Comparison of ENCODE assay signal across 11 cellular contexts in the genomic region with DNA sequence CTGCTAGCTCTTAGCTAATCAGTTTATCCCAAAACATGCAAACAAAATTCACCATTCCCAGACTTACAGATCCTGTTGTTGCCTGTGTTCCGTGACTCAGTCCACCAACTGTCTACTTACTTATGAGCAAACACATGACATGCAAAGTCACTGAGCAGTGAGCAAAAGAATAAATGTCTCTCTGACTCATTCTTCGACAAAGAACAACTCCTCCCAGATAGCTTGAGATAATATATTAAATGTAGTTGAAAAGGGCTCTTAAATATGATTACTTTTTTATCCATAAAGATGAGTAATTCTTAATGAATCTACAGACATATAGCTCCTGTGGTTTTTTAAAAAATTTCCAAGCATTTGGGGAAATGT. TPM values are rescaled to one million over a fixed set of nuclear protein-coding genes. Genes with fewer than 3 reads are reported as not detected.
DNase-seq lines count a peak whose midpoint lies in the region; ATAC-seq and TF ChIP-seq lines count a peak whose summit lies in the region.
"Had no signal": no experiment of that assay in that cellular context is flagged by ENCODE, and none has a peak within 500 bp of the region (broad histone marks: within the 10 kb centered on the region; RNA-seq: fewer than 3 reads in every experiment).

No MANE protein-coding gene starts in this region.

- in situ Hi-C loops in Caki2 (cut with HindIII; ENCODE audit: low pct_unique_long_range_greater_than_20kb, low sequenced_read_pairs) = no loop called here

- no peak for ATAC-seq in naive thymus-derived CD4-positive, alpha-beta T cell

- H3K27ac ChIP-seq in tibial artery = no peak overlapping the region
- no peak overlapping the region for H3K27ac ChIP-seq in ascending aorta
- no peak overlapping the region for H3K27ac ChIP-seq in naive thymus-derived CD4-positive, alpha-beta T cell (ENCODE audit: low read depth, low read length)

- TF ChIP-seq CTCF in cardiac fibroblast (IDR thresholded peaks at IDR 0.05; ENCODE audit: low read depth, low read length) (no peak), tibial artery (IDR thresholded peaks at IDR 0.05) (no peak), ascending aorta (IDR thresholded peaks at IDR 0.05) (no peak)

- H3K4me3 Mint-ChIP-seq in naive thymus-derived CD4-positive, alpha-beta T cell = no peak overlapping the region

- H3K36me3 ChIP-seq in tibial artery (no peaks in the 10 kb centered on the region), ascending aorta (no peaks in the 10 kb centered on the region)
- no peaks in the 10 kb centered on the region for H3K36me3 ChIP-seq in naive thymus-derived CD4-positive, alpha-beta T cell (ENCODE audit: control insufficient read depth in 2 of 3, insufficient read depth in 3 of 3, low read length in 3 of 3)

- CTCF ChIA-PET in naive thymus-derived CD4-positive, alpha-beta T cell (lab: Charles Lee) = interaction anchor here (2.3 kb wide), 1 partner anchor 9 kb away, joined by 9 read pairs; a partner anchor contains a TSS

- H3K36me3 Mint-ChIP-seq in naive thymus-derived CD4-positive, alpha-beta T cell = peaks cover 0 to 8% (median 0%) of the 10 kb centered on the region in 5 donors

- intact Hi-C loops in tibial artery (cut with DNase I; ENCODE audit: low total_unique reads) (no loop called here), ascending aorta (cut with DNase I) (no loop called here)
- intact Hi-C loops in naive thymus-derived CD4-positive, alpha-beta T cell (cut with micrococcal nuclease) = no loop called here

- H3K27me3 Mint-ChIP-seq in naive thymus-derived CD4-positive, alpha-beta T cell = peaks cover 19 to 26% (median 24%) of the 10 kb centered on the region in 5 donors

- peaks cover 0 to 6% (median 0%) of the 10 kb centered on the region in 11 donors for H3K9me3 Mint-ChIP-seq in naive thymus-derived CD4-positive, alpha-beta T cell

- DNase-seq in Caki2 (ENCODE audit: low read depth) = peak; percentile 81
- peak; percentile 85 for DNase-seq in M059J (ENCODE audit: low read depth)
- peak; percentile 80 to 97 for DNase-seq in cardiac fibroblast (ENCODE audit: low read depth in 2 of 2)
- DNase-seq in mesenteric fat pad (ENCODE audit: low spot score) = peak; percentile 18
- DNase-seq in SW 1271 (lab: John Stamatoyannopoulos, UW) = no peak
- DNase-seq in tibial artery = no peak
- no peak for DNase-seq in ascending aorta (ENCODE audit: low spot score in 2 of 2)
- DNase-seq in naive thymus-derived CD4-positive, alpha-beta T cell = no peak
- DNase-seq: activated CD8-positive, alpha-beta memory T cell treated with anti-CD3 and anti-CD28 coated beads for 24 hours; aorta; GDM1 had no signal

- no peak overlapping the region for H3K27ac Mint-ChIP-seq in naive thymus-derived CD4-positive, alpha-beta T cell

- H3K9me3 ChIP-seq in tibial artery (no peaks in the 10 kb centered on the region), ascending aorta (no peaks in the 10 kb centered on the region)
- H3K9me3 ChIP-seq in naive thymus-derived CD4-positive, alpha-beta T cell (ENCODE audit: control insufficient read depth in 2 of 3, low read length in 3 of 3) = no peaks in the 10 kb centered on the region

- POLR2A ChIA-PET in naive thymus-derived CD4-positive, alpha-beta T cell (lab: Charles Lee) = no interaction called here

- peaks cover 0 to 4% of the 10 kb centered on the region in 2 donors for H3K27me3 ChIP-seq in tibial artery
- no peaks in the 10 kb centered on the region for H3K27me3 ChIP-seq in ascending aorta
- peaks cover 0 to 5% of the 10 kb centered on the region in 2 donors for H3K27me3 ChIP-seq in naive thymus-derived CD4-positive, alpha-beta T cell (ENCODE audit: control insufficient read depth in 2 of 2, insufficient read depth in 2 of 2, low read length in 2 of 2)

- H3K4me3 ChIP-seq in cardiac fibroblast (replicated peaks in 1 of 2; ENCODE audit: low read depth in 2 of 2, low read length in 2 of 2) = peak overlapping the region in 1 of 2 donors; percentile 26
- H3K4me3 ChIP-seq in tibial artery = no peak overlapping the region
- no peak overlapping the region for H3K4me3 ChIP-seq in ascending aorta
- no peak overlapping the region for H3K4me3 ChIP-seq in naive thymus-derived CD4-positive, alpha-beta T cell (ENCODE audit: low read length)

- no peaks in the 10 kb centered on the region for H3K4me1 ChIP-seq in tibial artery
- no peaks in the 10 kb centered on the region for H3K4me1 ChIP-seq in ascending aorta
- H3K4me1 ChIP-seq in naive thymus-derived CD4-positive, alpha-beta T cell (ENCODE audit: control insufficient read depth in 2 of 2, insufficient read depth in 2 of 2, low read length in 2 of 2) = no peaks in the 10 kb centered on the region

- peaks cover 0 to 5% (median 0%) of the 10 kb centered on the region in 7 donors for H3K4me1 Mint-ChIP-seq in naive thymus-derived CD4-positive, alpha-beta T cell

RNA-seq across cellular contexts. Expression of a gene that starts 9.0 kb away (rescaled TPM):
- total RNA-seq in Caki2 (2014; rRNA removed; shearing (Covaris generic); ENCODE audit: low replicate concordance) = 3.7 and 5.2 TPM in 2 replicates
- total RNA-seq in M059J (2014; rRNA removed; shearing (Covaris generic)) = 0.15 and 0.86 TPM in 2 replicates
- total RNA-seq in mesenteric fat pad (not detected), ascending aorta (not detected)
- under 1 TPM in 1 of 5 experiments, not detected in 4; 0.56 TPM for total RNA-seq in naive thymus-derived CD4-positive, alpha-beta T cell
- not detected for polyA plus RNA-seq in naive thymus-derived CD4-positive, alpha-beta T cell
- polyA plus RNA-seq: aorta had no signal

Comparison
In these comparisons a context has a peak if more than half of its experiments do, and no peak if none do; other contexts are left out.
1. DNase-seq: peak in Caki2 (single experiment), M059J (single experiment), cardiac fibroblast (2 of 2) and mesenteric fat pad (single experiment); none in SW 1271 (0 of 2), tibial artery (0 of 2), ascending aorta (0 of 2) and naive thymus-derived CD4-positive, alpha-beta T cell (0 of 9).